In genomic region chrX:122850326-122850725, GRCh38 we compare ENCODE assay signal across 19 cellular contexts.
"Had no signal": no experiment of that assay in that cellular context is flagged by ENCODE, and none has a peak within 500 bp of the region (broad histone marks: within the 10 kb centered on the region; RNA-seq: fewer than 3 reads in every experiment).

No MANE protein-coding gene starts in this region.

- H3K27me3 ChIP-seq: gastrocnemius medialis, upper lobe of left lung had no signal

- H3K4me3 ChIP-seq: gastrocnemius medialis, thoracic aorta, upper lobe of left lung had no signal

- H3K4me3 Mint-ChIP-seq: activated CD4-positive, alpha-beta T cell treated with anti-CD3 and anti-CD28 coated beads, Interleukin-2, amount 10 ng/mL, durations not matched to agents 7 days and 5 days; activated naive CD4-positive, alpha-beta T cell treated with anti-CD3 and anti-CD28 coated beads for 36 hours; activated naive CD8-positive, alpha-beta T cell treated with anti-CD3 and anti-CD28 coated beads, Interleukin-2, amount 50 U/mL, for 24 hours; activated T-cell treated with anti-CD3 and anti-CD28 coated beads, Interleukin-2, amount 50 U/mL, for 4 hours; memory B cell; naive B cell; neural crest cell; stimulated activated naive B cell treated with anti-CD40 and anti-IgM and Interleukin-4, amounts not matched to agents 10 μg/mL and 1 μg/mL and 100 μg/mL, for 72 hours had no signal

- H3K36me3 ChIP-seq: gastrocnemius medialis, thoracic aorta, upper lobe of left lung had no signal

- H3K9me3 ChIP-seq: gastrocnemius medialis, thoracic aorta, upper lobe of left lung had no signal

- H3K27me3 Mint-ChIP-seq: activated CD4-positive, alpha-beta T cell treated with anti-CD3 and anti-CD28 coated beads, Interleukin-2, amount 10 ng/mL, durations not matched to agents 7 days and 5 days; activated naive CD8-positive, alpha-beta T cell treated with anti-CD3 and anti-CD28 coated beads, Interleukin-2, amount 50 U/mL, for 24 hours; memory B cell; naive B cell; progenitor cell of endocrine pancreas; stimulated activated naive B cell treated with anti-CD40 and anti-IgM and Interleukin-4, amounts not matched to agents 10 μg/mL and 1 μg/mL and 100 μg/mL, for 72 hours had no signal

- H3K36me3 Mint-ChIP-seq: memory B cell; naive B cell; stimulated activated naive B cell treated with anti-CD40 and anti-IgM and Interleukin-4, amounts not matched to agents 10 μg/mL and 1 μg/mL and 100 μg/mL, for 72 hours had no signal

- H3K9me3 Mint-ChIP-seq: activated CD4-positive, alpha-beta T cell treated with anti-CD3 and anti-CD28 coated beads, Interleukin-2, amount 10 ng/mL, durations not matched to agents 7 days and 5 days; memory B cell had no signal

- H3K27ac ChIP-seq: gastrocnemius medialis, thoracic aorta, upper lobe of left lung had no signal

- H3K4me1 ChIP-seq: gastrocnemius medialis, upper lobe of left lung had no signal

- H3K27ac Mint-ChIP-seq: activated CD4-positive, alpha-beta T cell treated with anti-CD3 and anti-CD28 coated beads, Interleukin-2, amount 10 ng/mL, durations not matched to agents 7 days and 5 days; activated naive CD4-positive, alpha-beta T cell treated with anti-CD3 and anti-CD28 coated beads for 36 hours; activated naive CD8-positive, alpha-beta T cell treated with anti-CD3 and anti-CD28 coated beads, Interleukin-2, amount 50 U/mL, for 24 hours; memory B cell; naive B cell; progenitor cell of endocrine pancreas; stimulated activated naive B cell treated with anti-CD40 and anti-IgM and Interleukin-4, amounts not matched to agents 10 μg/mL and 1 μg/mL and 100 μg/mL, for 72 hours had no signal

- H3K4me1 Mint-ChIP-seq: activated CD4-positive, alpha-beta T cell treated with anti-CD3 and anti-CD28 coated beads, Interleukin-2, amount 10 ng/mL, durations not matched to agents 7 days and 5 days; activated naive CD8-positive, alpha-beta T cell treated with anti-CD3 and anti-CD28 coated beads, Interleukin-2, amount 50 U/mL, for 24 hours; memory B cell; naive B cell; neural crest cell; stimulated activated naive B cell treated with anti-CD40 and anti-IgM and Interleukin-4, amounts not matched to agents 10 μg/mL and 1 μg/mL and 100 μg/mL, for 72 hours had no signal

- ATAC-seq: activated CD4-positive, CD25-positive, alpha-beta regulatory T cell treated with anti-CD3 and anti-CD28 coated beads, Interleukin-2, amount 50 U/mL, for 24 hours; activated naive CD8-positive, alpha-beta T cell treated with anti-CD3 and anti-CD28 coated beads, Interleukin-2, amount 50 U/mL, for 24 hours; activated T-cell treated with anti-CD3 and anti-CD28 coated beads, Interleukin-2, amount 50 U/mL, for 4 hours; gastrocnemius medialis; left ventricle myocardium superior; stimulated activated naive B cell treated with anti-CD40 and anti-IgM and Interleukin-4, amounts not matched to agents 10 μg/mL and 1 μg/mL and 100 μg/mL, for 72 hours had no signal

- DNase-seq: activated CD4-positive, alpha-beta T cell treated with anti-CD3 and anti-CD28 coated beads, Interleukin-2, amount 10 ng/mL, durations not matched to agents 7 days and 5 days; activated CD8-positive, alpha-beta memory T cell treated with anti-CD3 and anti-CD28 coated beads, Interleukin-2, amount 50 U/mL, for 4 hours; activated naive CD4-positive, alpha-beta T cell treated with anti-CD3 and anti-CD28 coated beads for 36 hours; activated naive CD8-positive, alpha-beta T cell treated with anti-CD3 and anti-CD28 coated beads, Interleukin-2, amount 50 U/mL, for 24 hours; activated T-cell treated with anti-CD3 and anti-CD28 coated beads, Interleukin-2, amount 50 U/mL, for 4 hours; aorta; erythroblast; gastrocnemius medialis; head of caudate nucleus; left ventricle myocardium superior; naive B cell; stimulated activated naive B cell treated with anti-CD40 and anti-IgM and Interleukin-4, amounts not matched to agents 10 μg/mL and 1 μg/mL and 100 μg/mL, for 72 hours; T1000; upper lobe of left lung had no signal
